Comparison of ENCODE assay signal across 22 cellular contexts in genomic region chr2:102000813-102001766, GRCh38. TPM values are rescaled to one million over a fixed set of nuclear protein-coding genes. Genes with fewer than 3 reads are reported as not detected.
DNase-seq lines count a peak whose midpoint lies in the region; ATAC-seq, FAIRE-seq and TF ChIP-seq lines count a peak whose summit lies in the region.
"Had no signal": no experiment of that assay in that cellular context is flagged by ENCODE, and none has a peak within 500 bp of the region (broad histone marks: within the 10 kb centered on the region; RNA-seq: fewer than 3 reads in every experiment).

No MANE protein-coding gene starts in this region.

- peak; percentile 30 for ATAC-seq in GM12878
- ATAC-seq in stimulated activated effector memory CD8-positive, alpha-beta T cell treated with anti-CD3 and anti-CD28 coated beads, Interleukin-12 subunit alpha, Interleukin-12 subunit beta, amount 100 ng/mL, for 72 hours, result peak; percentile 72
- ATAC-seq: left cardiac atrium; naive thymus-derived CD8-positive, alpha-beta T cell had no signal

- in situ Hi-C loops in GM12878 (cut with MboI), result no loop called here

- no peaks in the 10 kb centered on the region; the same call in 1 of the 2 replicates for H3K79me2 ChIP-seq in GM12878 (ENCODE audit: control insufficient read depth, insufficient read depth, low read length)

- no peaks in the 10 kb centered on the region for H3K9me3 ChIP-seq in GM12878 (replicated peaks; ENCODE audit: control insufficient read depth, insufficient read depth, low read length)
- H3K9me3 ChIP-seq: tibial artery had no signal

- no peak for TF ChIP-seq EP300 in GM12878 (IDR thresholded peaks at IDR 0.05; ENCODE audit: borderline replicate concordance in 1 of 2, control insufficient read depth in 1 of 2, low read depth in 2 of 2, low read length in 2 of 2)

- H3K27me3 Mint-ChIP-seq in glutamatergic neuron (ENCODE audit: unreplicated experiment), result no peaks in the 10 kb centered on the region

- H3K9me3 Mint-ChIP-seq in stimulated activated effector memory CD8-positive, alpha-beta T cell treated with anti-CD3 and anti-CD28 coated beads, Interleukin-12 subunit alpha, Interleukin-12 subunit beta, amount 100 ng/mL, for 72 hours, result no peaks in the 10 kb centered on the region
- H3K9me3 Mint-ChIP-seq in glutamatergic neuron (ENCODE audit: unreplicated experiment), result no peaks in the 10 kb centered on the region
- H3K9me3 Mint-ChIP-seq: HFFc6; naive thymus-derived CD8-positive, alpha-beta T cell had no signal

- H2AFZ ChIP-seq in GM12878 (ENCODE audit: control insufficient read depth, low read depth, low read length), result no peak overlapping the region

- intact Hi-C loops in GM12878 (cut with micrococcal nuclease; ENCODE audit: unreplicated experiment), result no loop called here

- H3K27ac Mint-ChIP-seq in stimulated activated effector memory CD8-positive, alpha-beta T cell treated with anti-CD3 and anti-CD28 coated beads, Interleukin-12 subunit alpha, Interleukin-12 subunit beta, amount 100 ng/mL, for 72 hours, result no peak overlapping the region
- no peak overlapping the region for H3K27ac Mint-ChIP-seq in glutamatergic neuron (ENCODE audit: unreplicated experiment)
- H3K27ac Mint-ChIP-seq: HFFc6 had no signal

- H3K4me3 Mint-ChIP-seq in stimulated activated effector memory CD8-positive, alpha-beta T cell treated with anti-CD3 and anti-CD28 coated beads, Interleukin-12 subunit alpha, Interleukin-12 subunit beta, amount 100 ng/mL, for 72 hours, result no peak overlapping the region
- no peak overlapping the region for H3K4me3 Mint-ChIP-seq in glutamatergic neuron (ENCODE audit: unreplicated experiment)
- H3K4me3 Mint-ChIP-seq: HFFc6; naive thymus-derived CD8-positive, alpha-beta T cell had no signal

- WGBS in GM12878 (ENCODE audit: insufficient coverage, insufficient replicate concordance, low lambda C conversion rate, missing lambda C conversion rate), result 17% methylated on average over 7 of the region's 7 CpGs

- H3K27me3 ChIP-seq in GM12878 (replicated peaks in 1 of 2; ENCODE audit: control insufficient read depth in 2 of 2, insufficient read depth in 2 of 2, low read length in 1 of 2), result no peaks in the 10 kb centered on the region
- H3K27me3 ChIP-seq: cardiac muscle cell had no signal

- peaks cover 42% of the 10 kb centered on the region for H3K4me1 Mint-ChIP-seq in stimulated activated effector memory CD8-positive, alpha-beta T cell treated with anti-CD3 and anti-CD28 coated beads, Interleukin-12 subunit alpha, Interleukin-12 subunit beta, amount 100 ng/mL, for 72 hours
- H3K4me1 Mint-ChIP-seq in glutamatergic neuron (ENCODE audit: low read depth, unreplicated experiment), result no peaks in the 10 kb centered on the region

- H3K36me3 Mint-ChIP-seq in stimulated activated effector memory CD8-positive, alpha-beta T cell treated with anti-CD3 and anti-CD28 coated beads, Interleukin-12 subunit alpha, Interleukin-12 subunit beta, amount 100 ng/mL, for 72 hours, result no peaks in the 10 kb centered on the region
- no peaks in the 10 kb centered on the region for H3K36me3 Mint-ChIP-seq in glutamatergic neuron (ENCODE audit: unreplicated experiment)
- H3K36me3 Mint-ChIP-seq: naive thymus-derived CD8-positive, alpha-beta T cell had no signal

- FAIRE-seq in GM12878 (lab: Jason Lieb, UNC), result no peak
- FAIRE-seq: frontal cortex, GM18507 had no signal

- H3K4me1 ChIP-seq in GM12878 (ENCODE audit: control insufficient read depth, insufficient read depth, low read length), result peaks cover 9% of the 10 kb centered on the region
- H3K4me1 ChIP-seq: tibial artery had no signal

- H3K36me3 ChIP-seq in GM12878 (ENCODE audit: control insufficient read depth in 2 of 2, insufficient read depth in 2 of 2, low read length in 1 of 2), result no peaks in the 10 kb centered on the region
- H3K36me3 ChIP-seq: cardiac muscle cell, tibial artery had no signal

- H3K4me3 ChIP-seq in GM12878, result no peak overlapping the region
- H3K4me3 ChIP-seq: cardiac muscle cell, tibial artery had no signal

- POLR2A ChIA-PET in GM12878 (lab: Charles Lee), result interaction anchor here (0.9 to 1.3 kb wide), 2 partner anchors 10 to 117 kb away, joined by 3 read pairs; no protein-coding TSS in a partner anchor

- no peak for TF ChIP-seq POLR2A in GM12878 (IDR thresholded peaks at IDR 0.05; ENCODE audit: low read depth, low read length)

- RAD21 ChIA-PET in GM12878 (lab: Charles Lee; ENCODE audit: unreplicated experiment), result interaction anchor here (0.9 to 4.3 kb wide), 9 partner anchors 11 to 239 kb away, joined by 3 to 59 read pairs (median 12); no protein-coding TSS in a partner anchor

- TF ChIP-seq RAD21 in GM12878 (IDR thresholded peaks at IDR 0.05; ENCODE audit: insufficient read depth, low read depth, low read length), result no peak

- CTCF ChIA-PET in GM12878 (lab: Yijun Ruan, JAX), result interaction anchor here (0.8 to 4.3 kb wide), 8 partner anchors 13 to 239 kb away, joined by 3 to 71 read pairs (median 14); no protein-coding TSS in a partner anchor

- no peak overlapping the region for H3K27ac ChIP-seq in GM12878 (ENCODE audit: control insufficient read depth, insufficient read depth)
- H3K27ac ChIP-seq: cardiac muscle cell, tibial artery had no signal

- H3K4me2 ChIP-seq in GM12878 (ENCODE audit: control insufficient read depth, insufficient read depth), result no peak overlapping the region

- TF ChIP-seq CTCF in GM12878 (IDR thresholded peaks at IDR 0.05 in 2 of 3, conservative IDR thresholded peaks at IDR 0.05 in 1 of 3; ENCODE audit: control insufficient read depth in 2 of 3, extremely low read depth in 1 of 3, insufficient read depth in 1 of 3, low read depth in 3 of 3, low read length in 3 of 3), result no peak
- TF ChIP-seq CTCF in glutamatergic neuron (IDR thresholded peaks at IDR 0.05; ENCODE audit: partially characterized antibody, unreplicated experiment), result no peak

- SMC1A ChIA-PET in GM12878 (lab: Charles Lee; ENCODE audit: uncharacterized antibody, unreplicated experiment), result interaction anchor here (0.9 to 4.8 kb wide), 13 partner anchors 12 to 442 kb away, joined by 3 to 64 read pairs (median 8); no protein-coding TSS in a partner anchor

- no TSS peak for BruUV-seq in GM12878 (replicated peaks; lab: Mats Ljungman, UMichigan)

- H4K20me1 ChIP-seq in GM12878 (ENCODE audit: control insufficient read depth, insufficient read depth), result no peaks in the 10 kb centered on the region

- DNase-seq in stimulated activated CD4-positive, alpha-beta T cell treated with anti-CD3 and anti-CD28 coated beads, Interleukin-15, amount 100 ng/mL, for 24 hours, result peak; percentile 48
- no peak for DNase-seq in stimulated activated CD4-positive, alpha-beta T cell treated with anti-CD3 and anti-CD28 coated beads, Interleukin-4, amount 100 ng/mL, for 1 hour
- DNase-seq in activated CD4-positive, CD25-positive, alpha-beta regulatory T cell treated with anti-CD3 and anti-CD28 coated beads, Interleukin-2, amount 50 U/mL, for 72 hours, result peak; percentile 51
- DNase-seq in GM12878 (ENCODE audit: low read depth, low spot score) (no peak), glutamatergic neuron (no peak), GM03348 (ENCODE audit: low spot score) (no peak)
- peak in 1 of 2 donors; percentile 76 for DNase-seq in stimulated activated effector memory CD8-positive, alpha-beta T cell treated with anti-CD3 and anti-CD28 coated beads, Interleukin-12 subunit alpha, Interleukin-12 subunit beta, amount 100 ng/mL, for 72 hours (ENCODE audit: low spot score in 2 of 2)
- DNase-seq: dermis blood vessel endothelial cell; HFFc6; IMR-90; left cardiac atrium; mesendoderm; naive thymus-derived CD8-positive, alpha-beta T cell; NCI-H1436; NCI-H2171; NCI-H526 treated with DMSO at 0.1 percent for 48 hours; SHP77; tibial artery had no signal

- H3K9ac ChIP-seq in GM12878 (ENCODE audit: control insufficient read depth, insufficient read depth, low read length), result no peak overlapping the region

TF ChIP-seq in GM12878, 131 proteins besides CTCF, POLR2A, EP300 and RAD21 (continues in another document):
- no peak for TF ChIP-seq NFYA (IDR thresholded peaks at IDR 0.05; ENCODE audit: borderline replicate concordance, low read depth, low read length)
- peak; percentile 98 for TF ChIP-seq MLLT1 (IDR thresholded peaks at IDR 0.05)
- no peak for TF ChIP-seq SRF (IDR thresholded peaks at IDR 0.05; ENCODE audit: low read depth in 2 of 2, low read length in 2 of 2)
- peak; percentile 53 for TF ChIP-seq NR2C2 (IDR thresholded peaks at IDR 0.05; ENCODE audit: borderline replicate concordance, control insufficient read depth, insufficient read length, low read depth)
- TF ChIP-seq NRF1 (conservative IDR thresholded peaks at IDR 0.05; ENCODE audit: low read depth, low read length), result no peak
- no peak for TF ChIP-seq SREBF1 (IDR thresholded peaks at IDR 0.05; ENCODE audit: low read length)
- 0 out of 2 replicates have a peak, but pooled peaks have one; percentile 21 for TF ChIP-seq LARP7 (IDR thresholded peaks at IDR 0.05)

RNA-seq across cellular contexts. Expression of gene IL1R2, which starts 9.3 kb away (rescaled TPM):
- total RNA-seq in GM12878 (2013; cell fraction: nucleolus; rRNA removed), result 2.3 and 4.4 TPM in 2 replicates
- total RNA-seq in GM12878 (2014; rRNA removed), result 0.33 and 1.4 TPM in 2 replicates
- total RNA-seq in GM12878 (2014; rRNA removed; fragmentation: Illumina TruSeq; extraction: Trizol), result 0.41 and 0.54 TPM in 2 replicates
- 0.35 and 0.64 TPM in 2 replicates for total RNA-seq in GM12878 (2021)
- 3.1 TPM for polyA plus RNA-seq in GM12878 (2011; ENCODE audit: low read depth)
- 6.4 and 7.1 TPM in 2 replicates for polyA plus RNA-seq in GM12878 (2011; rRNA removed)
- polyA plus RNA-seq in GM12878 (2011; cell fraction: cytosol; rRNA removed), result 6.0 and 7.2 TPM in 2 replicates
- polyA plus RNA-seq in GM12878 (2011; cell fraction: nucleus; rRNA removed), result 4.4 and 4.8 TPM in 2 replicates
- 2.5 and 5.5 TPM in 2 replicates for polyA plus RNA-seq in GM12878 (2012)
- polyA plus RNA-seq in GM12878 (2014; fragmentation: Illumina TruSeq; extraction: Trizol), result 0.53 and 0.71 TPM in 2 replicates
- polyA plus RNA-seq in GM12878 (2014; fragmentation: Nextera tagmentation; extraction: Ambion mirVana), result under 1 TPM; 0.44 to 0.60 TPM
- 0.36 and 0.55 TPM in 2 replicates for polyA plus RNA-seq in GM12878 (2014; rRNA removed)
- polyA plus RNA-seq in GM12878 (2016; fragmentation: Nextera tagmentation; extraction: Ambion mirVana), result 1 to 10 TPM; 2.2 to 2.6 TPM
- 3.3 and 4.2 TPM in 2 replicates for polyA minus RNA-seq in GM12878 (2011; rRNA and poly(A)+ RNA removed)
- 2.0 TPM in 1 of 2 replicates, not detected in the other for polyA minus RNA-seq in GM12878 (2011; cell fraction: cytosol; rRNA and poly(A)+ RNA removed)
- 1.1 and 1.5 TPM in 2 replicates for polyA minus RNA-seq in GM12878 (2011; cell fraction: nucleus; rRNA and poly(A)+ RNA removed)
- not detected for total RNA-seq in glutamatergic neuron (ENCODE audit: unreplicated experiment)
- total RNA-seq: cardiac muscle cell; frontal cortex; IMR-90; MCF 10A; naive thymus-derived CD8-positive, alpha-beta T cell had no signal
- polyA plus RNA-seq: cardiac muscle cell; IMR-90; naive thymus-derived CD8-positive, alpha-beta T cell had no signal

Comparison
In these comparisons a context has a peak if more than half of its experiments do, and no peak if none do; other contexts are left out.
1. DNase-seq: peak in stimulated activated CD4-positive, alpha-beta T cell treated with anti-CD3 and anti-CD28 coated beads, Interleukin-15, amount 100 ng/mL, for 24 hours (single experiment) and activated CD4-positive, CD25-positive, alpha-beta regulatory T cell treated with anti-CD3 and anti-CD28 coated beads, Interleukin-2, amount 50 U/mL, for 72 hours (single experiment); none in stimulated activated CD4-positive, alpha-beta T cell treated with anti-CD3 and anti-CD28 coated beads, Interleukin-4, amount 100 ng/mL, for 1 hour (single experiment), GM12878 (single experiment), glutamatergic neuron (single experiment) and GM03348 (single experiment).